8 cellular contexts compared by ENCODE assay signal in the genomic region with DNA sequence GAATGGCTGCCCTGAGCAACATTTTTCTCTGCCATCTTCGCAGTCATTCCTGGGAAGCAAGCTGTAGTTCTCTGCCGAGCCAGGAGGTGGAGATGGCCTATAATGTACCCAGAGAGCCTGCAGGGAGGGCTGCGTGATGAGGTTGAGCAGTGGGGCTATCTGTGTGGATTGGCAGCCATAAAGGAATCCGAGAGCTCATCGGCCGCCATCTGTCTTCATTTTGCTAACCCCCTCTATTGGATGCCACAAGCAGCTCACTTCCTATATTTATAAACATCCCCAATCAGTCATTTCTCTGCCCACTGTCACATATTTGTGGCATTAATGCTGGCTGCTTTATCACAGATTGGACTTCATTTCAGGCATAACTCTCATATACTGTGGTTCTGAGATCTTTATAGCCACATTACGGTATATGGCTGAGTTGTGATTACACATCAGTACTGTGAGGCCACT.
DNase-seq lines count a peak whose midpoint lies in the region; ATAC-seq, FAIRE-seq and TF ChIP-seq lines count a peak whose summit lies in the region.

No MANE protein-coding gene starts in this region.

- no peaks in the 10 kb centered on the region for H3K27me3 Mint-ChIP-seq in brain
- peaks cover 0 to 12% (median 11%) of the 10 kb centered on the region in 5 donors for H3K27me3 Mint-ChIP-seq in naive thymus-derived CD4-positive, alpha-beta T cell

- H3K27ac ChIP-seq in osteoblast (ENCODE audit: low read depth, low read length), result peak overlapping the region; percentile 35
- no peak overlapping the region for H3K27ac ChIP-seq in naive thymus-derived CD4-positive, alpha-beta T cell (ENCODE audit: low read depth, low read length)

- peaks cover 68% of the 10 kb centered on the region for H3K4me1 Mint-ChIP-seq in brain
- no peaks in the 10 kb centered on the region for H3K4me1 Mint-ChIP-seq in naive thymus-derived CD4-positive, alpha-beta T cell

- no peaks in the 10 kb centered on the region for H3K9me3 ChIP-seq in osteoblast (ENCODE audit: low read depth, low read length)
- H3K9me3 ChIP-seq in naive thymus-derived CD4-positive, alpha-beta T cell (ENCODE audit: control insufficient read depth in 2 of 3, low read length in 3 of 3), result no peaks in the 10 kb centered on the region

- ATAC-seq in naive thymus-derived CD4-positive, alpha-beta T cell, result no peak
- no peak for ATAC-seq in activated naive CD4-positive, alpha-beta T cell treated with anti-CD3 and anti-CD28 coated beads, Interleukin-2, amount 50 U/mL, for 72 hours
- no peak for ATAC-seq in HG03139 (IDR thresholded peaks at IDR 0.05; ENCODE audit: unreplicated experiment)

- TF ChIP-seq CTCF in brain (conservative IDR thresholded peaks at IDR 0.05), result peak; percentile 49 to 61
- TF ChIP-seq CTCF in osteoblast (IDR thresholded peaks at IDR 0.05; ENCODE audit: extremely low read depth, low read depth, low read length), result peak; percentile 79

- intact Hi-C loops in naive thymus-derived CD4-positive, alpha-beta T cell (cut with micrococcal nuclease), result no loop called here

- H3K79me2 ChIP-seq in osteoblast (ENCODE audit: insufficient read depth, low read length), result no peaks in the 10 kb centered on the region

- POLR2A ChIA-PET in naive thymus-derived CD4-positive, alpha-beta T cell (lab: Charles Lee), result no interaction called here

- no peaks in the 10 kb centered on the region for H3K9me3 Mint-ChIP-seq in brain
- H3K9me3 Mint-ChIP-seq in naive thymus-derived CD4-positive, alpha-beta T cell, result peaks cover 0 to 6% (median 2%) of the 10 kb centered on the region in 11 donors
- H3K9me3 Mint-ChIP-seq in activated naive CD4-positive, alpha-beta T cell treated with anti-CD3 and anti-CD28 coated beads, Interleukin-2, amount 50 U/mL, for 72 hours, result no peaks in the 10 kb centered on the region

- no peak overlapping the region for H3K4me3 ChIP-seq in osteoblast (ENCODE audit: insufficient read depth, low read length)
- no peak overlapping the region for H3K4me3 ChIP-seq in naive thymus-derived CD4-positive, alpha-beta T cell (ENCODE audit: low read length)

- no peaks in the 10 kb centered on the region for H3K36me3 Mint-ChIP-seq in brain
- no peaks in the 10 kb centered on the region for H3K36me3 Mint-ChIP-seq in naive thymus-derived CD4-positive, alpha-beta T cell
- no peaks in the 10 kb centered on the region for H3K36me3 Mint-ChIP-seq in activated naive CD4-positive, alpha-beta T cell treated with anti-CD3 and anti-CD28 coated beads, Interleukin-2, amount 50 U/mL, for 72 hours

- no peaks in the 10 kb centered on the region for H4K20me1 ChIP-seq in osteoblast (ENCODE audit: insufficient read depth, low read length)

- H3K36me3 ChIP-seq in osteoblast (ENCODE audit: insufficient read depth, low read length), result no peaks in the 10 kb centered on the region
- no peaks in the 10 kb centered on the region for H3K36me3 ChIP-seq in naive thymus-derived CD4-positive, alpha-beta T cell (ENCODE audit: control insufficient read depth in 2 of 3, insufficient read depth in 3 of 3, low read length in 3 of 3)

- H3K27ac Mint-ChIP-seq in brain, result peak overlapping the region; percentile 16 to 98 (median 61)
- no peak overlapping the region for H3K27ac Mint-ChIP-seq in naive thymus-derived CD4-positive, alpha-beta T cell
- no peak overlapping the region for H3K27ac Mint-ChIP-seq in activated naive CD4-positive, alpha-beta T cell treated with anti-CD3 and anti-CD28 coated beads, Interleukin-2, amount 50 U/mL, for 72 hours

- peak overlapping the region; percentile 3 for H3K4me2 ChIP-seq in osteoblast (ENCODE audit: insufficient read depth, low read length)

- CTCF ChIA-PET in naive thymus-derived CD4-positive, alpha-beta T cell (lab: Charles Lee), result no interaction called here

- no peak overlapping the region for H2AFZ ChIP-seq in osteoblast (ENCODE audit: low read length)

- no peak overlapping the region for H3K4me3 Mint-ChIP-seq in brain
- H3K4me3 Mint-ChIP-seq in naive thymus-derived CD4-positive, alpha-beta T cell, result no peak overlapping the region

- peak; percentile 86 for DNase-seq in Daoy (ENCODE audit: low read depth)
- DNase-seq in GM19239 (ENCODE audit: insufficient read length, low spot score), result peak; percentile 10
- DNase-seq in LoVo (ENCODE audit: low spot score), result peak; percentile 14
- peak; percentile 81 for DNase-seq in osteoblast (ENCODE audit: insufficient read length, low spot score, missing footprints)
- DNase-seq in naive thymus-derived CD4-positive, alpha-beta T cell, result no peak
- no peak for DNase-seq in activated naive CD4-positive, alpha-beta T cell treated with anti-CD3 and anti-CD28 coated beads, Interleukin-2, amount 50 U/mL, for 72 hours (ENCODE audit: low spot score in 2 of 2)

- H3K4me1 ChIP-seq in osteoblast (ENCODE audit: insufficient read depth, low read length), result peaks cover 20% of the 10 kb centered on the region
- no peaks in the 10 kb centered on the region for H3K4me1 ChIP-seq in naive thymus-derived CD4-positive, alpha-beta T cell (ENCODE audit: control insufficient read depth in 2 of 2, insufficient read depth in 2 of 2, low read length in 2 of 2)

- peaks cover 13% of the 10 kb centered on the region for H3K27me3 ChIP-seq in osteoblast (ENCODE audit: insufficient read depth, low read length)
- H3K27me3 ChIP-seq in naive thymus-derived CD4-positive, alpha-beta T cell (ENCODE audit: control insufficient read depth in 2 of 2, insufficient read depth in 2 of 2, low read length in 2 of 2), result no peaks in the 10 kb centered on the region

- no peak for FAIRE-seq in GM19239 (lab: Jason Lieb, UNC)

Comparison
In these comparisons a context has a peak if more than half of its experiments do, and no peak if none do; other contexts are left out.
1. DNase-seq: peak in Daoy (single experiment), GM19239 (single experiment), LoVo (single experiment) and osteoblast (single experiment); none in naive thymus-derived CD4-positive, alpha-beta T cell (0 of 9) and activated naive CD4-positive, alpha-beta T cell treated with anti-CD3 and anti-CD28 coated beads, Interleukin-2, amount 50 U/mL, for 72 hours (0 of 2).
2. H3K27ac Mint-ChIP-seq: peak in brain (5 of 5); none in naive thymus-derived CD4-positive, alpha-beta T cell (0 of 9) and activated naive CD4-positive, alpha-beta T cell treated with anti-CD3 and anti-CD28 coated beads, Interleukin-2, amount 50 U/mL, for 72 hours (0 of 2).